ENCODE assay signal across 13 cellular contexts in genomic region chrX:119763175-119763574, GRCh38. TPM values are rescaled to one million over a fixed set of nuclear protein-coding genes. Genes with fewer than 3 reads are reported as not detected.
DNase-seq lines count a peak whose midpoint lies in the region; ATAC-seq and TF ChIP-seq lines count a peak whose summit lies in the region.
"Had no signal": no experiment of that assay in that cellular context is flagged by ENCODE, and none has a peak within 500 bp of the region (broad histone marks: within the 10 kb centered on the region; RNA-seq: fewer than 3 reads in every experiment).

No MANE protein-coding gene starts in this region.

- peak overlapping the region; percentile 91 for H3K27ac Mint-ChIP-seq in HFFc6
- H3K27ac Mint-ChIP-seq: activated T-helper 1 cell treated with anti-CD3 and anti-CD28 coated beads, Interleukin-12 subunit alpha, Interleukin-12 subunit beta, Interleukin-2, Interleukin-4 antibody, amounts not matched to agents 30 ng/mL and 10 ng/mL and 1 ng/mL, durations not matched to agents 14 hours and 24 hours and 36 hours; T-helper 1 cell treated with Interleukin-12 subunit alpha and Interleukin-12 subunit beta and Interleukin-4 antibody, amounts not matched to agents 30 μg/mL and 1 μg/mL, for 36 hours had no signal

- peak overlapping the region; percentile 56 for H3K4me3 Mint-ChIP-seq in HFFc6
- H3K4me3 Mint-ChIP-seq: activated T-helper 1 cell treated with anti-CD3 and anti-CD28 coated beads, Interleukin-12 subunit alpha, Interleukin-12 subunit beta, Interleukin-2, Interleukin-4 antibody, amounts not matched to agents 30 ng/mL and 10 ng/mL and 1 ng/mL, durations not matched to agents 14 hours and 24 hours and 36 hours; T-helper 1 cell treated with Interleukin-12 subunit alpha and Interleukin-12 subunit beta and Interleukin-4 antibody, amounts not matched to agents 30 μg/mL and 1 μg/mL, for 36 hours had no signal

- in situ Hi-C loops in GM13977 (cut with MboI; ENCODE audit: low pct_unique_long_range_greater_than_20kb, low sequenced_read_pairs, unreplicated experiment) = no loop called here

- peaks cover 0 to 21% (median 0%) of the 10 kb centered on the region in 9 donors for H3K27me3 ChIP-seq in heart left ventricle

- no peaks in the 10 kb centered on the region for H3K36me3 Mint-ChIP-seq in HFFc6 (ENCODE audit: low read depth)

- no peak overlapping the region for H3K27ac ChIP-seq in heart left ventricle

- peaks cover 15% of the 10 kb centered on the region for H3K4me1 Mint-ChIP-seq in HFFc6 (ENCODE audit: low read depth)

- no peaks in the 10 kb centered on the region; the same call in 1 of the 2 replicates for H3K27me3 Mint-ChIP-seq in HFFc6 (ENCODE audit: insufficient read depth)

- H3K9me3 ChIP-seq in heart left ventricle = no peaks in the 10 kb centered on the region
- H3K9me3 ChIP-seq: Caco-2 had no signal

- no peak overlapping the region for H3K4me3 ChIP-seq in heart left ventricle

- no peak for TF ChIP-seq CTCF in HFFc6 (IDR thresholded peaks at IDR 0.05)
- TF ChIP-seq CTCF in GM13977 (IDR thresholded peaks at IDR 0.05; ENCODE audit: extremely low read depth, insufficient read depth, missing control alignments) = no peak
- TF ChIP-seq CTCF in heart left ventricle (IDR thresholded peaks at IDR 0.05) = no peak

- H3K4me1 ChIP-seq in heart left ventricle = peaks cover 0 to 10% (median 0%) of the 10 kb centered on the region in 12 donors
- H3K4me1 ChIP-seq: Caco-2 had no signal

- no peaks in the 10 kb centered on the region for H3K9me3 Mint-ChIP-seq in HFFc6
- H3K9me3 Mint-ChIP-seq: activated T-helper 1 cell treated with anti-CD3 and anti-CD28 coated beads, Interleukin-12 subunit alpha, Interleukin-12 subunit beta, Interleukin-2, Interleukin-4 antibody, amounts not matched to agents 30 ng/mL and 10 ng/mL and 1 ng/mL, durations not matched to agents 14 hours and 24 hours and 36 hours; T-helper 1 cell treated with Interleukin-12 subunit alpha and Interleukin-12 subunit beta and Interleukin-4 antibody, amounts not matched to agents 30 μg/mL and 1 μg/mL, for 36 hours had no signal

- no peaks in the 10 kb centered on the region for H3K36me3 ChIP-seq in heart left ventricle

- no peak for TF ChIP-seq POLR2A in heart left ventricle (IDR thresholded peaks at IDR 0.05)

- ATAC-seq in GM19328 (IDR thresholded peaks at IDR 0.05; ENCODE audit: unreplicated experiment) (no peak), heart left ventricle (no peak)

- intact Hi-C loops in heart left ventricle (cut with DNase I) = no loop called here

- WGBS in heart left ventricle, 4 donors = 54 to 61% (median 57%) methylated on average over 7 of the region's 7 CpGs

- DNase-seq in AG20443 (ENCODE audit: low spot score) = peak; percentile 51
- DNase-seq in HFFc6 = peak; percentile 82
- peak; percentile 91 for DNase-seq in amniotic epithelial cell (ENCODE audit: low read depth)
- DNase-seq in kidney glomerular epithelial cell (lab: John Stamatoyannopoulos, UW) = peak; percentile 67
- DNase-seq in NK-92 (lab: John Stamatoyannopoulos, UW; ENCODE audit: unreplicated experiment) = no peak
- DNase-seq in GM13977 (ENCODE audit: low spot score) = no peak
- DNase-seq in heart left ventricle = no peak
- DNase-seq: Caco-2, cortex of kidney, NCI-H510A had no signal

RNA-seq across cellular contexts. Expression of gene SOWAHD, which starts 4.8 kb away (rescaled TPM):
- total RNA-seq in HFFc6 (2021; fragmentation: NEBNext Ultra II Directional; extraction: Animal tissue kit (Norgen Biotek cat#: 25700)) = under 1 TPM in 5 of 6 experiments, not detected in 1; 0.12 to 0.29 (median 0.24) TPM
- 1 to 10 TPM in 1 of 9 donors, under 1 TPM in 3, not detected in 5; 0.15 to 2.1 (median 0.45) TPM for total RNA-seq in heart left ventricle
- under 1 TPM; 0.17 to 0.19 TPM for polyA plus RNA-seq in heart left ventricle

RNA-seq across cellular contexts. Expression of gene RPL39, which starts 28.3 kb away (rescaled TPM):
- total RNA-seq in HFFc6 (2021; fragmentation: NEBNext Ultra II Directional; extraction: Animal tissue kit (Norgen Biotek cat#: 25700)) = 1,000 to 10,000 TPM; 1,260 to 1,533 (median 1,345) TPM
- 1,000 to 10,000 TPM in 8 of 9 donors, 100 to 1,000 TPM in 1; 933 to 1,886 (median 1,201) TPM for total RNA-seq in heart left ventricle
- 1,000 to 10,000 TPM; 3,082 to 4,859 TPM for polyA plus RNA-seq in heart left ventricle

Comparison
In these comparisons a context has a peak if more than half of its experiments do, and no peak if none do; other contexts are left out.
1. DNase-seq: peak in AG20443 (single experiment), HFFc6 (single experiment), amniotic epithelial cell (single experiment) and kidney glomerular epithelial cell (single experiment); none in NK-92 (single experiment), GM13977 (single experiment) and heart left ventricle (0 of 5).